22 cellular contexts compared by ENCODE assay signal in genomic region chr2:29954316-29954715, GRCh38. TPM values are rescaled to one million over a fixed set of nuclear protein-coding genes. Genes with fewer than 3 reads are reported as not detected.
"Had no signal": no experiment of that assay in that cellular context is flagged by ENCODE, and none has a peak within 500 bp of the region (broad histone marks: within the 10 kb centered on the region; RNA-seq: fewer than 3 reads in every experiment).

No MANE protein-coding gene starts in this region.

- H2AFZ ChIP-seq: parathyroid adenoma had no signal

- DNase-seq: cortex of kidney; dorsolateral prefrontal cortex; effector memory CD4-positive, alpha-beta T cell; gastrocnemius medialis; immature natural killer cell; kidney; left cardiac atrium; left ventricle myocardium inferior; lower lobe of right lung; mesenchymal stem cell; naive B cell; small intestine; stimulated activated CD4-positive, alpha-beta T cell treated with anti-CD3 and anti-CD28 coated beads, Interleukin-12 subunit alpha, Interleukin-12 subunit beta, amount 100 ng/mL, for 4 hours; stimulated activated naive CD4-positive, alpha-beta T cell; stomach; substantia nigra; trophoblast cell had no signal

- H3K27ac Mint-ChIP-seq: immature natural killer cell, naive B cell, nephron had no signal

- H3K4me3 Mint-ChIP-seq: immature natural killer cell, naive B cell, nephron had no signal

- H3K4me1 ChIP-seq: gastrocnemius medialis, lower lobe of right lung, parathyroid adenoma, right atrium auricular region, stomach had no signal

- H3K27me3 ChIP-seq: right atrium auricular region, stomach had no signal

- H3K4me3 ChIP-seq: dorsolateral prefrontal cortex, gastrocnemius medialis, left ventricle myocardium inferior, lower lobe of right lung, right atrium auricular region, stomach had no signal

- H3K9me3 ChIP-seq: gastrocnemius medialis, left ventricle myocardium inferior, lower lobe of right lung, right atrium auricular region, stomach had no signal

- H3K36me3 Mint-ChIP-seq: immature natural killer cell, naive B cell had no signal

- H3K79me2 ChIP-seq: parathyroid adenoma had no signal

- H3K36me3 ChIP-seq: gastrocnemius medialis, left ventricle myocardium inferior, lower lobe of right lung, right atrium auricular region, stomach had no signal

- H3K4me1 Mint-ChIP-seq: immature natural killer cell, naive B cell, nephron had no signal

- ATAC-seq: esophagus mucosa, gastrocnemius medialis, left cardiac atrium, lower lobe of right lung had no signal

- H3K9me3 Mint-ChIP-seq: nephron had no signal

- H3K9ac ChIP-seq: parathyroid adenoma had no signal

- H3K27ac ChIP-seq: gastrocnemius medialis, left ventricle myocardium inferior, lower lobe of right lung, parathyroid adenoma, right atrium auricular region, stomach had no signal

RNA-seq across cellular contexts. Expression of gene ALK, which starts 32.9 kb away (rescaled TPM):
- total RNA-seq: gastrocnemius medialis, pulmonary artery endothelial cell had no signal
